Comparison of ENCODE assay signal across 15 cellular contexts in the genomic region with DNA sequence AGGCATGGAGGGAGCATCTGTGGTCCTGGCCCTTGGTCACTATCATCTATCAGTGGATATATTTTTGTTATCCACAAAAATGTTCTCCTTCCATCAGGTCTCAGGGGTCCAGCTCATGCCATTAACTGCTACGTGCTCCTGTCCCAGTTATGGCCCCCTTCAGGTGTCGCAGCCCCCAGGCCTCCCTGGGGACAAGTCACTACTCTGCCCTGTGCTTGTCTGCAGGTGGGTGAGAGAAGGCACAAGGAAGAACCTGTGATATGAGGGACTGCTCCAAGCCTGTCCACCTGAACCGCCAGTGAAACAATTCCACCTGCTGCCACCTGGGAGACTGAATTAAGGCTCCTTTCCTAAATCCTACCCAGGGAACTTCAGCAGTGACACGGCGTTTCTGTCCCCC.
DNase-seq lines count a peak whose midpoint lies in the region; ATAC-seq and TF ChIP-seq lines count a peak whose summit lies in the region.
"Had no signal": no experiment of that assay in that cellular context is flagged by ENCODE, and none has a peak within 500 bp of the region (broad histone marks: within the 10 kb centered on the region; RNA-seq: fewer than 3 reads in every experiment).

No MANE protein-coding gene starts in this region.

- no peak overlapping the region for H3K27ac ChIP-seq in Peyer's patch
- H3K27ac ChIP-seq: BLaER1 had no signal

- H3K4me1 Mint-ChIP-seq in activated T-helper 17 cell treated with anti-CD3 and anti-CD28 coated beads, Interleukin-2, amount 50 U/mL, for 72 hours: peaks cover 37% of the 10 kb centered on the region
- H3K4me1 Mint-ChIP-seq in immature natural killer cell: peaks cover 69 to 94% of the 10 kb centered on the region in 2 donors

- H3K27me3 Mint-ChIP-seq in activated T-helper 17 cell treated with anti-CD3 and anti-CD28 coated beads, Interleukin-2, amount 50 U/mL, for 72 hours: no peaks in the 10 kb centered on the region
- H3K27me3 Mint-ChIP-seq in immature natural killer cell (ENCODE audit: low read depth in 3 of 3): peaks cover 2 to 11% (median 8%) of the 10 kb centered on the region in 3 donors

- no peaks in the 10 kb centered on the region for H3K27me3 ChIP-seq in Peyer's patch

- H3K36me3 ChIP-seq in Peyer's patch: no peaks in the 10 kb centered on the region
- H3K36me3 ChIP-seq: BLaER1 had no signal

- peak; percentile 49 for DNase-seq in activated CD8-positive, alpha-beta memory T cell treated with anti-CD3 and anti-CD28 coated beads for 24 hours
- no peak for DNase-seq in activated CD8-positive, alpha-beta memory T cell treated with anti-CD3 and anti-CD28 coated beads, Interleukin-2, amount 50 U/mL, for 4 hours
- DNase-seq in immature natural killer cell (no peak), Peyer's patch (no peak), GM03348 (ENCODE audit: low spot score) (no peak)
- peak; percentile 17 for DNase-seq in stimulated activated CD8-positive, alpha-beta memory T cell treated with anti-CD3 and anti-CD28 coated beads, Interleukin-4, amount 100 ng/mL, for 48 hours
- DNase-seq: 8988T; AML-193; CD8-positive, alpha-beta memory T cell; DND-41; GF-D8 had no signal

- H3K36me3 Mint-ChIP-seq in activated T-helper 17 cell treated with anti-CD3 and anti-CD28 coated beads, Interleukin-2, amount 50 U/mL, for 72 hours (ENCODE audit: low read depth): peaks cover 34% of the 10 kb centered on the region
- peaks cover 0 to 15% (median 10%) of the 10 kb centered on the region in 3 donors for H3K36me3 Mint-ChIP-seq in immature natural killer cell
- H3K36me3 Mint-ChIP-seq: CD8-positive, alpha-beta memory T cell had no signal

- peak overlapping the region; percentile 86 for H3K27ac Mint-ChIP-seq in activated T-helper 17 cell treated with anti-CD3 and anti-CD28 coated beads, Interleukin-2, amount 50 U/mL, for 72 hours
- H3K27ac Mint-ChIP-seq in immature natural killer cell: peak overlapping the region; percentile 86 to 100 (median 99)

- TF ChIP-seq CTCF in Peyer's patch (IDR thresholded peaks at IDR 0.05): no peak

- ATAC-seq in activated T-helper 17 cell treated with anti-CD3 and anti-CD28 coated beads, Interleukin-2, amount 50 U/mL, for 72 hours (replicated peaks): no peak
- ATAC-seq: HCT116 had no signal

- peak overlapping the region; percentile 77 for H3K4me3 Mint-ChIP-seq in activated T-helper 17 cell treated with anti-CD3 and anti-CD28 coated beads, Interleukin-2, amount 50 U/mL, for 72 hours
- no peak overlapping the region for H3K4me3 Mint-ChIP-seq in immature natural killer cell
- H3K4me3 Mint-ChIP-seq: CD8-positive, alpha-beta memory T cell had no signal

- H3K9me3 ChIP-seq in Peyer's patch: no peaks in the 10 kb centered on the region
- H3K9me3 ChIP-seq: Caco-2 had no signal

- H3K4me1 ChIP-seq in Peyer's patch: peaks cover 0 to 16% (median 6%) of the 10 kb centered on the region in 4 donors

- no peak overlapping the region for H3K4me3 ChIP-seq in Peyer's patch
- H3K4me3 ChIP-seq: BLaER1 had no signal

- TF ChIP-seq POLR2A in Peyer's patch (IDR thresholded peaks at IDR 0.05): no peak

- no peaks in the 10 kb centered on the region for H3K9me3 Mint-ChIP-seq in activated T-helper 17 cell treated with anti-CD3 and anti-CD28 coated beads, Interleukin-2, amount 50 U/mL, for 72 hours
- H3K9me3 Mint-ChIP-seq in immature natural killer cell: no peaks in the 10 kb centered on the region
- H3K9me3 Mint-ChIP-seq: CD8-positive, alpha-beta memory T cell had no signal

Comparison
In these comparisons a context has a peak if more than half of its experiments do, and no peak if none do; other contexts are left out.
1. DNase-seq: peak in activated CD8-positive, alpha-beta memory T cell treated with anti-CD3 and anti-CD28 coated beads for 24 hours (single experiment) and stimulated activated CD8-positive, alpha-beta memory T cell treated with anti-CD3 and anti-CD28 coated beads, Interleukin-4, amount 100 ng/mL, for 48 hours (single experiment); none in activated CD8-positive, alpha-beta memory T cell treated with anti-CD3 and anti-CD28 coated beads, Interleukin-2, amount 50 U/mL, for 4 hours (single experiment), immature natural killer cell (0 of 3), Peyer's patch (0 of 3) and GM03348 (single experiment).